8 cellular contexts compared by ENCODE assay signal in genomic region chr1:19468397-19468956, GRCh38. TPM values are rescaled to one million over a fixed set of nuclear protein-coding genes. Genes with fewer than 3 reads are reported as not detected.
DNase-seq lines count a peak whose midpoint lies in the region; ATAC-seq, FAIRE-seq and TF ChIP-seq lines count a peak whose summit lies in the region.

No MANE protein-coding gene starts in this region.

- no peak for FAIRE-seq in D721Med (lab: Jason Lieb, UNC)

- intact Hi-C loops in Right ventricle myocardium inferior (cut with DNase I): no loop called here
- intact Hi-C loops in cardiac septum (cut with DNase I): no loop called here
- intact Hi-C loops in left colon (cut with DNase I, micrococcal nuclease): no loop called here

- no peak for TF ChIP-seq CTCF in D721Med (IDR thresholded peaks at IDR 0.05; ENCODE audit: insufficient read depth, missing control alignments)

- ATAC-seq in Right ventricle myocardium inferior: peak; percentile 39
- peak; percentile 88 for ATAC-seq in left colon

- DNase-seq in Right ventricle myocardium inferior (ENCODE audit: missing footprints): peak; percentile 77
- no peak for DNase-seq in cardiac septum (ENCODE audit: low spot score)
- DNase-seq in NCI-H69 (lab: John Stamatoyannopoulos, UW): peak; percentile 25
- DNase-seq in activated effector memory CD4-positive, alpha-beta T cell treated with anti-CD3 and anti-CD28 coated beads, Interleukin-2, amount 50 U/mL, for 16 hours: peak; percentile 87
- peak; percentile 91 to 94 for DNase-seq in left colon
- DNase-seq in stimulated activated CD8-positive, alpha-beta memory T cell treated with anti-CD3 and anti-CD28 coated beads, Interleukin-7, amount 100 ng/mL, for 4 hours (ENCODE audit: low read depth in 2 of 2): peak; percentile 61
- DNase-seq in amniotic stem cell (lab: John Stamatoyannopoulos, UW): no peak
- DNase-seq in D721Med (ENCODE audit: insufficient read length, low spot score): no peak

RNA-seq across cellular contexts. Expression of gene CAPZB, which starts 16.9 kb away (rescaled TPM):
- total RNA-seq in Right ventricle myocardium inferior (267 TPM), cardiac septum (213 TPM), left colon (100 to 1,000 TPM; 340 to 367 TPM)

Comparison
In these comparisons a context has a peak if more than half of its experiments do, and no peak if none do; other contexts are left out.
1. DNase-seq: peak in Right ventricle myocardium inferior (single experiment), NCI-H69 (single experiment), activated effector memory CD4-positive, alpha-beta T cell treated with anti-CD3 and anti-CD28 coated beads, Interleukin-2, amount 50 U/mL, for 16 hours (single experiment), left colon (2 of 2) and stimulated activated CD8-positive, alpha-beta memory T cell treated with anti-CD3 and anti-CD28 coated beads, Interleukin-7, amount 100 ng/mL, for 4 hours (2 of 2); none in cardiac septum (single experiment), amniotic stem cell (single experiment) and D721Med (single experiment).